In genomic region chr3:141326123-141326522, GRCh38 we compare ENCODE assay signal across 1 cellular context.
TF ChIP-seq lines count a peak whose summit lies in the region.

No MANE protein-coding gene starts in this region.

TF ChIP-seq in K562, 482 proteins besides CTCF, POLR2A, EP300 and RAD21 (continued from another document):
- TF ChIP-seq RBBP5 (IDR thresholded peaks at IDR 0.05; ENCODE audit: borderline replicate concordance, insufficient read depth, low read length, poor library complexity, severe bottlenecking), result no peak
- no peak for TF ChIP-seq GABPA (tag; conservative IDR thresholded peaks at IDR 0.05; ENCODE audit: low read depth)
